8 cellular contexts compared by ENCODE assay signal in the genomic region with DNA sequence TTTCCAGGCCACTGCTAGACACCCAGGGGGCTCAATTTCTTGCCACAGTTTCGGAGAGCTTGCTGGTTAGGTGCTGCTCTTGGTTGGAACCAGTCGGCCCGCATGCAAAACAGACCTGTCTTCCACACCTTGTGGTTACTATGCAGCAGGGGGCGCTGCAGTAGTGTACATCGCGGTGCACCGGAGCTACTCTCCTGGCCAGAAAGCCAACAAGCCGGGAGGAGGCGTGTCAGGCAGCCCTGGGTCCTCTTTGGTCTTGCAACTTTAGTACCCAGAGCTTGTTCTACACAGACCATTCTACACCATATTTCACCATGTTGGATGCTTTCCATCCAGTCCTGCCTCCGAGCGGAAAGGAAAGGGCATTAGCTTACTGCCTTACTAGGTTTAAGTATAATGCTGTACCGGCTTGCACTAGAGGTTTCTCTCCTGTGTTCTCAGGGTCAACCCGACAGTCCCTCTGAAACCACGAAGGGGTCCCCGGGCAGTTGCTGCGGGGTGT. TPM values are rescaled to one million over a fixed set of nuclear protein-coding genes. Genes with fewer than 3 reads are reported as not detected.
DNase-seq lines count a peak whose midpoint lies in the region; ATAC-seq and TF ChIP-seq lines count a peak whose summit lies in the region.

No MANE protein-coding gene starts in this region.

- DNase-seq in NCI-H526 (lab: John Stamatoyannopoulos, UW) = peak; percentile 95 to 98
- DNase-seq in activated CD4-positive, alpha-beta T cell treated with anti-CD3 and anti-CD28 coated beads, Interleukin-2, amount 10 ng/mL, durations not matched to agents 7 days and 5 days = peak; percentile 94
- DNase-seq in dedifferentiated amniotic fluid mesenchymal stem cell (ENCODE audit: extremely low spot score) = peak; percentile 95
- peak; percentile 95 for DNase-seq in left lobe of liver (ENCODE audit: low spot score)
- peak; percentile 94 to 95 for DNase-seq in stimulated activated CD4-positive, alpha-beta T cell treated with anti-CD3 and anti-CD28 coated beads, Interleukin-2, amount 100 ng/mL, for 24 hours

- peaks cover 17% of the 10 kb centered on the region for H3K27me3 Mint-ChIP-seq in activated CD4-positive, alpha-beta T cell treated with anti-CD3 and anti-CD28 coated beads, Interleukin-2, amount 10 ng/mL, durations not matched to agents 7 days and 5 days

- H3K27ac Mint-ChIP-seq in activated CD4-positive, alpha-beta T cell treated with anti-CD3 and anti-CD28 coated beads, Interleukin-2, amount 10 ng/mL, durations not matched to agents 7 days and 5 days = peak overlapping the region; percentile 92

- peak; percentile 85 for TF ChIP-seq CTCF in C4-2B (conservative IDR thresholded peaks at IDR 0.05)

- H3K9me3 Mint-ChIP-seq in activated CD4-positive, alpha-beta T cell treated with anti-CD3 and anti-CD28 coated beads, Interleukin-2, amount 10 ng/mL, durations not matched to agents 7 days and 5 days = no peaks in the 10 kb centered on the region

- POLR2A ChIA-PET in activated CD4-positive, alpha-beta T cell treated with anti-CD3 and anti-CD28 coated beads, Interleukin-2, amount 10 ng/mL, durations not matched to agents 7 days and 5 days (lab: Charles Lee) = no interaction called here

- H3K4me3 Mint-ChIP-seq in activated CD4-positive, alpha-beta T cell treated with anti-CD3 and anti-CD28 coated beads, Interleukin-2, amount 10 ng/mL, durations not matched to agents 7 days and 5 days = peak overlapping the region; percentile 92

- H3K4me1 Mint-ChIP-seq in activated CD4-positive, alpha-beta T cell treated with anti-CD3 and anti-CD28 coated beads, Interleukin-2, amount 10 ng/mL, durations not matched to agents 7 days and 5 days = peaks cover 18% of the 10 kb centered on the region

- ATAC-seq in GM19372 (IDR thresholded peaks at IDR 0.05; ENCODE audit: low read depth, unreplicated experiment) (peak; percentile 53), HG03520 (IDR thresholded peaks at IDR 0.05; ENCODE audit: unreplicated experiment) (peak; percentile 59), left lobe of liver (peak; percentile 82)

- CTCF ChIA-PET in activated CD4-positive, alpha-beta T cell treated with anti-CD3 and anti-CD28 coated beads, Interleukin-2, amount 10 ng/mL, durations not matched to agents 7 days and 5 days (lab: Charles Lee) = interaction anchor here (0.6 to 2.2 kb wide), 13 partner anchors 10 to 1138 kb away, joined by 3 to 17 read pairs (median 3); no protein-coding TSS in a partner anchor

- H3K36me3 Mint-ChIP-seq in activated CD4-positive, alpha-beta T cell treated with anti-CD3 and anti-CD28 coated beads, Interleukin-2, amount 10 ng/mL, durations not matched to agents 7 days and 5 days (ENCODE audit: low read depth) = no peaks in the 10 kb centered on the region

- H3K27ac ChIP-seq in C4-2B = peak overlapping the region; percentile 80

RNA-seq across cellular contexts. Expression of a gene that starts 0.9 kb away (rescaled TPM):
- 1 to 10 TPM; 1.8 to 2.5 TPM for total RNA-seq in activated CD4-positive, alpha-beta T cell treated with anti-CD3 and anti-CD28 coated beads, Interleukin-2, amount 10 ng/mL, durations not matched to agents 7 days and 5 days
- total RNA-seq in left lobe of liver = 0.93 TPM

Comparison
In these comparisons a context has a peak if more than half of its experiments do, and no peak if none do; other contexts are left out.
1. Peak in every context shown above with its lines: DNase-seq, ATAC-seq and H3K27ac ChIP-seq.